Comparison of ENCODE assay signal across 1 cellular context in genomic region chr9:97248252-97248651, GRCh38. TPM values are rescaled to one million over a fixed set of nuclear protein-coding genes. Genes with fewer than 3 reads are reported as not detected.
"Had no signal": no experiment of that assay in that cellular context is flagged by ENCODE, and none has a peak within 500 bp of the region (broad histone marks: within the 10 kb centered on the region; RNA-seq: fewer than 3 reads in every experiment).

No MANE protein-coding gene starts in this region.

RNA-seq across cellular contexts. Expression of gene CCDC180, which starts 59.2 kb away (rescaled TPM):
- total RNA-seq: myocyte had no signal
